12 cellular contexts compared by ENCODE assay signal in genomic region chr14:51202914-51203665, GRCh38. TPM values are rescaled to one million over a fixed set of nuclear protein-coding genes. Genes with fewer than 3 reads are reported as not detected.
DNase-seq lines count a peak whose midpoint lies in the region; ATAC-seq, FAIRE-seq and TF ChIP-seq lines count a peak whose summit lies in the region.
"Had no signal": no experiment of that assay in that cellular context is flagged by ENCODE, and none has a peak within 500 bp of the region (broad histone marks: within the 10 kb centered on the region; RNA-seq: fewer than 3 reads in every experiment).

No MANE protein-coding gene starts in this region.

- no peaks in the 10 kb centered on the region for H3K9me3 Mint-ChIP-seq in HFFc6
- H3K9me3 Mint-ChIP-seq: activated naive CD8-positive, alpha-beta T cell treated with anti-CD3 and anti-CD28 coated beads, Interleukin-2, amount 10 ng/mL, durations not matched to agents 7 days and 5 days had no signal

- H3K9me3 ChIP-seq in DOHH2 (ENCODE audit: control insufficient read depth, insufficient read depth, low read length) (no peaks in the 10 kb centered on the region), stomach (no peaks in the 10 kb centered on the region)
- H3K9me3 ChIP-seq: prostate gland had no signal

- TF ChIP-seq POLR2A in NB4 (IDR thresholded peaks at IDR 0.05; ENCODE audit: extremely low read depth, insufficient read length) = no peak
- no peak for TF ChIP-seq POLR2A in stomach (IDR thresholded peaks at IDR 0.05)

- H3K27ac ChIP-seq in DOHH2 (ENCODE audit: low read depth, low read length) (no peak overlapping the region), stomach (no peak overlapping the region)
- H3K27ac ChIP-seq: prostate gland, VCaP had no signal

- no peak overlapping the region for H3K27ac Mint-ChIP-seq in HFFc6
- H3K27ac Mint-ChIP-seq: activated naive CD8-positive, alpha-beta T cell treated with anti-CD3 and anti-CD28 coated beads, Interleukin-2, amount 10 ng/mL, durations not matched to agents 7 days and 5 days had no signal

- H3K4me2 ChIP-seq in DOHH2 (ENCODE audit: low read length) = peak overlapping the region; percentile 19; the same call in 1 of the 2 replicates

- DNase-seq in GM19239 (ENCODE audit: insufficient read length, low spot score) (no peak), NB4 (ENCODE audit: low read depth) (peak; percentile 83), stomach (no peak), HFFc6 (no peak)
- no peak for DNase-seq in stimulated activated naive CD4-positive, alpha-beta T cell treated with Interleukin-2 at 50 U/mL for 16 hours (lab: John Stamatoyannopoulos, UW)
- DNase-seq: activated naive CD8-positive, alpha-beta T cell treated with anti-CD3 and anti-CD28 coated beads, Interleukin-2, amount 10 ng/mL, durations not matched to agents 7 days and 5 days had no signal

- H3K36me3 ChIP-seq in DOHH2 (ENCODE audit: control insufficient read depth, low read length) (no peaks in the 10 kb centered on the region), stomach (no peaks in the 10 kb centered on the region)
- H3K36me3 ChIP-seq: prostate gland had no signal

- intact Hi-C loops in stomach (cut with DNase I; ENCODE audit: low total_unique reads) = no loop called here

- H3K4me3 ChIP-seq in DOHH2 (ENCODE audit: low read length) = no peak overlapping the region
- H3K4me3 ChIP-seq in NB4 (ENCODE audit: low read depth, low read length) = no peak overlapping the region
- H3K4me3 ChIP-seq in stomach = no peak overlapping the region
- H3K4me3 ChIP-seq: prostate gland had no signal

- H3F3A ChIP-seq in DOHH2 (ENCODE audit: control insufficient read depth, insufficient read depth) = 0 out of 2 replicates have a peak, but pooled peaks cover 4% of the 10 kb centered on the region

- H3K36me3 Mint-ChIP-seq in HFFc6 (ENCODE audit: low read depth) = no peaks in the 10 kb centered on the region
- H3K36me3 Mint-ChIP-seq: activated naive CD8-positive, alpha-beta T cell treated with anti-CD3 and anti-CD28 coated beads, Interleukin-2, amount 10 ng/mL, durations not matched to agents 7 days and 5 days had no signal

- TF ChIP-seq EP300 in stomach (IDR thresholded peaks at IDR 0.05) = no peak

- H3K4me1 Mint-ChIP-seq in HFFc6 (ENCODE audit: low read depth) = no peaks in the 10 kb centered on the region
- H3K4me1 Mint-ChIP-seq: activated naive CD8-positive, alpha-beta T cell treated with anti-CD3 and anti-CD28 coated beads, Interleukin-2, amount 10 ng/mL, durations not matched to agents 7 days and 5 days had no signal

- H3K9me2 ChIP-seq in DOHH2 (replicated peaks; ENCODE audit: control insufficient read depth, low read length) = no peaks in the 10 kb centered on the region

- 67 to 89% (median 84%) methylated on average over 3 to 5 of the region's 5 CpGs for WGBS in stomach, 5 donors

- H3K4me1 ChIP-seq in DOHH2 (ENCODE audit: control insufficient read depth, low read length) = peaks cover 28% of the 10 kb centered on the region
- H3K4me1 ChIP-seq in stomach = no peaks in the 10 kb centered on the region
- H3K4me1 ChIP-seq: prostate gland had no signal

- H4K20me1 ChIP-seq in DOHH2 (ENCODE audit: control insufficient read depth, insufficient read depth, low read depth, low read length) = no peaks in the 10 kb centered on the region

- TF ChIP-seq CTCF in DOHH2 (IDR thresholded peaks at IDR 0.05; ENCODE audit: low read depth, low read length, poor library complexity, severe bottlenecking) (no peak), NB4 (IDR thresholded peaks at IDR 0.05; ENCODE audit: low read depth, low read length) (peak; percentile 17), stomach (IDR thresholded peaks at IDR 0.05) (no peak), HFFc6 (IDR thresholded peaks at IDR 0.05) (no peak)

- H3K79me2 ChIP-seq in DOHH2 (ENCODE audit: control insufficient read depth, low read length) = no peaks in the 10 kb centered on the region

- FAIRE-seq in GM19239 (lab: Jason Lieb, UNC) = peak; percentile 61
- FAIRE-seq: keratinocyte had no signal

- ATAC-seq in HG02852 (IDR thresholded peaks at IDR 0.05; ENCODE audit: unreplicated experiment) (peak; percentile 55), HG03280 (IDR thresholded peaks at IDR 0.05; ENCODE audit: unreplicated experiment) (no peak)

- H3K4me3 Mint-ChIP-seq in HFFc6 = no peak overlapping the region
- H3K4me3 Mint-ChIP-seq: activated naive CD8-positive, alpha-beta T cell treated with anti-CD3 and anti-CD28 coated beads, Interleukin-2, amount 10 ng/mL, durations not matched to agents 7 days and 5 days had no signal

- H3K27me3 ChIP-seq in DOHH2 (ENCODE audit: control insufficient read depth, low read length) = no peaks in the 10 kb centered on the region
- peaks cover 0 to 7% (median 0%) of the 10 kb centered on the region in 3 donors for H3K27me3 ChIP-seq in stomach

- peaks cover 20% of the 10 kb centered on the region for H3K27me3 Mint-ChIP-seq in HFFc6 (ENCODE audit: insufficient read depth)

RNA-seq across cellular contexts. Expression of gene TMX1, which starts 37.0 kb away (rescaled TPM):
- 10 to 100 TPM in 3 of 5 donors, 1 to 10 TPM in 2; 2.0 to 45.5 (median 10.5) TPM for total RNA-seq in stomach
- polyA plus RNA-seq in stomach = 1 to 10 TPM; 4.9 to 7.9 (median 7.4) TPM
- total RNA-seq in HFFc6 (2021; fragmentation: NEBNext Ultra II Directional; extraction: Animal tissue kit (Norgen Biotek cat#: 25700)) = 10 to 100 TPM; 38.3 to 48.3 (median 46.0) TPM
